Comparison of ENCODE assay signal across 8 cellular contexts in genomic region chr17:7484067-7484963, GRCh38. TPM values are rescaled to one million over a fixed set of nuclear protein-coding genes. Genes with fewer than 3 reads are reported as not detected.
DNase-seq lines count a peak whose midpoint lies in the region; ATAC-seq and TF ChIP-seq lines count a peak whose summit lies in the region.

Gene POLR2A (plus strand): TSS chr17:7484366.

- H3K36me3 Mint-ChIP-seq in activated naive CD4-positive, alpha-beta T cell treated with anti-CD3 and anti-CD28 coated beads, Interleukin-2, amount 50 U/mL, for 72 hours: peaks cover 16 to 39% of the 10 kb centered on the region in 2 donors

- intact Hi-C loops in testis (cut with DNase I; ENCODE audit: low total_unique reads): no loop called here

- no peak for TF ChIP-seq CTCF in GM06990 (IDR thresholded peaks at IDR 0.05; ENCODE audit: insufficient read depth, low read length, poor library complexity, severe bottlenecking)
- TF ChIP-seq CTCF in omental fat pad (IDR thresholded peaks at IDR 0.05): no peak
- TF ChIP-seq CTCF in testis (IDR thresholded peaks at IDR 0.05): peak in 1 of 3 experiments; percentile 16

- H3K27ac ChIP-seq in testis: peak within 1 kb of the TSS; percentile 98 to 99

- H3K4me3 ChIP-seq in GM06990 (replicated peaks; ENCODE audit: low read depth, low read length) (peak within 1 kb of the TSS; percentile 82), testis (peak within 1 kb of the TSS; percentile 71 to 78)

- H3K9me3 Mint-ChIP-seq in activated naive CD4-positive, alpha-beta T cell treated with anti-CD3 and anti-CD28 coated beads, Interleukin-2, amount 50 U/mL, for 72 hours: no peaks in the 10 kb centered on the region

- H3K4me1 ChIP-seq in testis: peaks cover 39% of the 10 kb centered on the region

- H3K27ac Mint-ChIP-seq in activated naive CD4-positive, alpha-beta T cell treated with anti-CD3 and anti-CD28 coated beads, Interleukin-2, amount 50 U/mL, for 72 hours: peak within 1 kb of the TSS; percentile 97 to 100

- H3K27me3 ChIP-seq in GM06990 (replicated peaks; ENCODE audit: control insufficient read depth, insufficient read depth, low read length) (no peaks in the 10 kb centered on the region), testis (no peaks in the 10 kb centered on the region)

- peak; percentile 99 for DNase-seq in GM06990 (ENCODE audit: extremely low read depth, insufficient read length)
- DNase-seq in NCI-H1092 (lab: John Stamatoyannopoulos, UW): peak; percentile 89
- DNase-seq in activated naive CD4-positive, alpha-beta T cell treated with anti-CD3 and anti-CD28 coated beads, Interleukin-2, amount 50 U/mL, for 72 hours (ENCODE audit: low spot score in 2 of 2): peak; percentile 98 to 99
- peak; percentile 83 for DNase-seq in glomerular endothelial cell (ENCODE audit: extremely low read depth, low read depth, low spot score)
- DNase-seq in omental fat pad (ENCODE audit: low spot score): peak; percentile 92
- DNase-seq in testis: peak; percentile 97

- WGBS in testis, 2 donors: 0% methylated on average over 56 to 68 of the region's 68 CpGs

- H3K36me3 ChIP-seq in GM06990 (ENCODE audit: control insufficient read depth, insufficient read depth, low read length) (no peaks in the 10 kb centered on the region; the same call in 1 of the 2 replicates), testis (ENCODE audit: low read depth, missing control alignments) (no peaks in the 10 kb centered on the region)

- H3K9me3 ChIP-seq in testis: no peaks in the 10 kb centered on the region

- peak; percentile 57 for ATAC-seq in HG02588 (IDR thresholded peaks at IDR 0.05; ENCODE audit: unreplicated experiment)
- ATAC-seq in SK-N-SH treated with all-trans-retinoic acid at 6 μM for 48 hours: peak; percentile 76
- peak; percentile 68 to 70 for ATAC-seq in activated naive CD4-positive, alpha-beta T cell treated with anti-CD3 and anti-CD28 coated beads, Interleukin-2, amount 50 U/mL, for 72 hours
- ATAC-seq in omental fat pad (ENCODE audit: low FRiP score): peak; percentile 87

- peak; percentile 100 for TF ChIP-seq POLR2A in testis (IDR thresholded peaks at IDR 0.05)

TF ChIP-seq in SK-N-SH treated with all-trans-retinoic acid at 6 μM for 48 hours, 23 proteins besides CTCF, POLR2A, EP300 and RAD21 (continues in another document):
- TF ChIP-seq TCF4 (CRISPR knock-in tag; IDR thresholded peaks at IDR 0.05; ENCODE audit: borderline replicate concordance): peak; percentile 47; the same call in 1 of the 2 replicates
- TF ChIP-seq CSDC2 (CRISPR knock-in tag; IDR thresholded peaks at IDR 0.05): 0 out of 2 replicates have a peak, but pooled peaks have one; percentile 37
- TF ChIP-seq ESRRG (CRISPR knock-in tag; IDR thresholded peaks at IDR 0.05): peak; percentile 97
- 0 out of 2 replicates have a peak, but pooled peaks have one; percentile 19 for TF ChIP-seq TSHZ2 (CRISPR knock-in tag; IDR thresholded peaks at IDR 0.05)
- peak; percentile 97 for TF ChIP-seq CSRNP3 (CRISPR knock-in tag; IDR thresholded peaks at IDR 0.05)
- peak; percentile 93 for TF ChIP-seq TOX (CRISPR knock-in tag; IDR thresholded peaks at IDR 0.05; ENCODE audit: borderline replicate concordance)
- peak; percentile 90 for TF ChIP-seq ZC3H10 (CRISPR knock-in tag; IDR thresholded peaks at IDR 0.05)
- TF ChIP-seq CREB5 (CRISPR knock-in tag; IDR thresholded peaks at IDR 0.05; ENCODE audit: low read depth): peak; percentile 84
- no peak for TF ChIP-seq SNAI2 (CRISPR knock-in tag; IDR thresholded peaks at IDR 0.05)
- peak; percentile 94 for TF ChIP-seq RARB (CRISPR knock-in tag; IDR thresholded peaks at IDR 0.05)
- peak; percentile 49; the same call in 1 of the 2 replicates for TF ChIP-seq ZNF70 (CRISPR knock-in tag; IDR thresholded peaks at IDR 0.05)
- TF ChIP-seq POU6F1 (CRISPR knock-in tag; IDR thresholded peaks at IDR 0.05; ENCODE audit: borderline replicate concordance, low read depth): no peak
- peak; percentile 50; the same call in 1 of the 2 replicates for TF ChIP-seq ZFP30 (CRISPR knock-in tag; IDR thresholded peaks at IDR 0.05)
- peak; percentile 95 for TF ChIP-seq PATZ1 (CRISPR knock-in tag; IDR thresholded peaks at IDR 0.05; ENCODE audit: borderline replicate concordance)
- 0 out of 2 replicates have a peak, but pooled peaks have one; percentile 22 for TF ChIP-seq ARNTL (CRISPR knock-in tag; IDR thresholded peaks at IDR 0.05; ENCODE audit: borderline replicate concordance, low read depth)

RNA-seq across cellular contexts. Expression of gene POLR2A, which starts in this region (rescaled TPM):
- 100 to 1,000 TPM; 280 to 333 TPM for total RNA-seq in activated naive CD4-positive, alpha-beta T cell treated with anti-CD3 and anti-CD28 coated beads, Interleukin-2, amount 50 U/mL, for 72 hours
- 81.5 and 124 TPM in 2 replicates for total RNA-seq in glomerular endothelial cell
- 10 to 100 TPM; 57.1 to 99.2 (median 77.1) TPM for total RNA-seq in omental fat pad
- 100 to 1,000 TPM; 359 to 391 TPM for total RNA-seq in testis
- polyA plus RNA-seq in testis (ENCODE audit: insufficient read depth, low read depth, low replicate concordance): 175 TPM

Comparison
In these comparisons a context has a peak if more than half of its experiments do, and no peak if none do; other contexts are left out.
1. Peak in every context shown above with its lines: DNase-seq, ATAC-seq, H3K4me3 ChIP-seq and H3K27ac ChIP-seq.